In genomic region chr18:23738151-23738550, GRCh38 we compare ENCODE assay signal across 24 cellular contexts. TPM values are rescaled to one million over a fixed set of nuclear protein-coding genes. Genes with fewer than 3 reads are reported as not detected.
DNase-seq lines count a peak whose midpoint lies in the region; ATAC-seq, FAIRE-seq and TF ChIP-seq lines count a peak whose summit lies in the region.
"Had no signal": no experiment of that assay in that cellular context is flagged by ENCODE, and none has a peak within 500 bp of the region (broad histone marks: within the 10 kb centered on the region; RNA-seq: fewer than 3 reads in every experiment).

No MANE protein-coding gene starts in this region.

- no peak overlapping the region for H3K27ac ChIP-seq in DND-41 (ENCODE audit: low read length)
- no peak overlapping the region for H3K27ac ChIP-seq in foreskin keratinocyte
- H3K27ac ChIP-seq: neutrophil, tibial artery had no signal

- no peak overlapping the region for H3K9ac ChIP-seq in DND-41 (ENCODE audit: low read depth, low read length)

- H3K27me3 ChIP-seq in DND-41 (ENCODE audit: insufficient read depth, low read length, poor library complexity) = peaks cover 3% of the 10 kb centered on the region
- no peaks in the 10 kb centered on the region for H3K27me3 ChIP-seq in bronchial epithelial cell (ENCODE audit: control insufficient read depth, insufficient read depth, low read length)
- H3K27me3 ChIP-seq in foreskin keratinocyte = no peaks in the 10 kb centered on the region
- H3K27me3 ChIP-seq: tibial artery had no signal

- no peak overlapping the region for H3K4me3 ChIP-seq in DND-41 (ENCODE audit: low read depth in 1 of 2, low read length in 2 of 2)
- H3K4me3 ChIP-seq in bronchial epithelial cell (ENCODE audit: low read depth, low read length) = no peak overlapping the region
- H3K4me3 ChIP-seq: tibial artery had no signal

- peak; percentile 72 for FAIRE-seq in bronchial epithelial cell (lab: Jason Lieb, UNC)
- FAIRE-seq: H1 had no signal

- ATAC-seq in DND-41 (ENCODE audit: insufficient read depth, low read depth) (peak; percentile 75), GM19455 (IDR thresholded peaks at IDR 0.05; ENCODE audit: unreplicated experiment) (no peak), foreskin keratinocyte (no peak)
- ATAC-seq: activated CD8-positive, alpha-beta memory T cell treated with anti-CD3 and anti-CD28 coated beads, Interleukin-2, amount 10 ng/mL, durations not matched to agents 7 days and 5 days; activated naive CD4-positive, alpha-beta T cell treated with anti-CD3 and anti-CD28 coated beads, Interleukin-2, amount 50 U/mL, for 72 hours; CD8-positive, alpha-beta T cell; Panc1 had no signal

- H2AFZ ChIP-seq in DND-41 (ENCODE audit: low read depth, low read length) = no peak overlapping the region

- peaks cover 11% of the 10 kb centered on the region for H3K4me1 ChIP-seq in DND-41 (ENCODE audit: insufficient read depth, low read length)
- H3K4me1 ChIP-seq in foreskin keratinocyte = no peaks in the 10 kb centered on the region

- no peaks in the 10 kb centered on the region; the same call in 1 of the 2 replicates for H4K20me1 ChIP-seq in DND-41 (ENCODE audit: insufficient read depth, low read length)

- no peaks in the 10 kb centered on the region for H3K79me2 ChIP-seq in DND-41 (ENCODE audit: insufficient read depth, low read length)

- no peaks in the 10 kb centered on the region for H3K9me3 ChIP-seq in DND-41 (ENCODE audit: insufficient read depth, low read length, severe bottlenecking)
- H3K9me3 ChIP-seq: neutrophil, tibial artery had no signal

- DNase-seq in CD1c-positive myeloid dendritic cell (ENCODE audit: extremely low spot score) = peak; percentile 2
- peak; percentile 39 for DNase-seq in DND-41
- DNase-seq in MV-4-11 (lab: John Stamatoyannopoulos, UW) = peak; percentile 93
- DNase-seq in bronchial epithelial cell (ENCODE audit: low read depth) = no peak
- no peak for DNase-seq in activated CD4-positive, CD25-positive, alpha-beta regulatory T cell (lab: John Stamatoyannopoulos, UW)
- DNase-seq in foreskin keratinocyte = no peak
- DNase-seq: activated CD4-positive, alpha-beta T cell treated with anti-CD3 and anti-CD28 coated beads, Interleukin-2, amount 50 U/mL, for 1 hour; activated CD8-positive, alpha-beta memory T cell treated with anti-CD3 and anti-CD28 coated beads, Interleukin-2, amount 10 ng/mL, durations not matched to agents 7 days and 5 days; CD8-positive, alpha-beta T cell; GDM1; head of caudate nucleus; NCI-H1105 treated with DMSO at 0.1 percent for 48 hours; NCI-H2029; NCI-H226; NCI-H748 treated with DMSO at 0.1 percent for 48 hours; SHP77 treated with DMSO at 0.1 percent for 48 hours; stimulated activated CD4-positive, alpha-beta T cell treated with anti-CD3 and anti-CD28 coated beads, Interleukin-15, amount 100 ng/mL, for 24 hours; tibial artery had no signal

- H3K4me2 ChIP-seq in DND-41 (ENCODE audit: insufficient read depth, low read length) = no peak overlapping the region

- no peak for TF ChIP-seq CTCF in DND-41 (IDR thresholded peaks at IDR 0.05; ENCODE audit: borderline replicate concordance, extremely low read depth, low read length, poor library complexity, severe bottlenecking)
- no peak for TF ChIP-seq CTCF in bronchial epithelial cell (IDR thresholded peaks at IDR 0.05; ENCODE audit: insufficient read depth, low read length, severe bottlenecking)
- TF ChIP-seq CTCF in foreskin keratinocyte (conservative IDR thresholded peaks at IDR 0.05) = no peak

- no peaks in the 10 kb centered on the region for H3K36me3 ChIP-seq in DND-41 (ENCODE audit: insufficient read depth, low read length)
- no peaks in the 10 kb centered on the region for H3K36me3 ChIP-seq in bronchial epithelial cell (ENCODE audit: control insufficient read depth, insufficient read depth, low read length)
- H3K36me3 ChIP-seq: neutrophil, tibial artery had no signal

RNA-seq across cellular contexts. Expression of gene LAMA3, which starts 48.9 kb away (rescaled TPM):
- total RNA-seq in bronchial epithelial cell (381 and 531 TPM in 2 replicates), foreskin keratinocyte (1,828 and 2,643 TPM in 2 replicates)
- polyA plus RNA-seq in foreskin keratinocyte = 1,282 and 1,610 TPM in 2 replicates
- total RNA-seq: CD8-positive, alpha-beta T cell; T-helper 1 cell treated with Interleukin-12 subunit alpha and Interleukin-12 subunit beta and Interleukin-4 antibody, amounts not matched to agents 30 ng/mL and 1 ng/mL, for 36 hours had no signal

Comparison
In these comparisons a context has a peak if more than half of its experiments do, and no peak if none do; other contexts are left out.
1. DNase-seq: peak in CD1c-positive myeloid dendritic cell (single experiment), DND-41 (single experiment) and MV-4-11 (single experiment); none in bronchial epithelial cell (single experiment), activated CD4-positive, CD25-positive, alpha-beta regulatory T cell (0 of 4) and foreskin keratinocyte (0 of 2).